In the genomic region with DNA sequence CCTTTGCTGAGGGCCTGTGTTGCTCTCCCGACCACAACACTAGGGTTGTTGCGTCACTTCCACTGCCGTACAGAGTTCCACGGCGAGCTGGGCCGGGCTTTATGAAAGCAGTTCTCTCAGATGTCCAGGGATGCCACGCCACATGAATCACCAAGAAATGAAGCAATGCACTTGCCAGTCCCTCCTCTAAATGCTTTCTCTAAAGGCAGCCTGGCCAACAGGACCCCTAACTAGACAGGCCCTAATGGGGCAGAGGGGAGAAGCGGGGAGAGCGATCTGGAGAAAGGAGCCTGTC, we compare ENCODE assay signal across 17 cellular contexts.
DNase-seq lines count a peak whose midpoint lies in the region; ATAC-seq, FAIRE-seq and TF ChIP-seq lines count a peak whose summit lies in the region.
"Had no signal": no experiment of that assay in that cellular context is flagged by ENCODE, and none has a peak within 500 bp of the region (broad histone marks: within the 10 kb centered on the region; RNA-seq: fewer than 3 reads in every experiment).

No MANE protein-coding gene starts in this region.

- POLR2A ChIA-PET in H1 (lab: Charles Lee; ENCODE audit: partially characterized antibody) = no interaction called here

- H3K79me2 ChIP-seq in H9 (ENCODE audit: insufficient read depth, low read length) = no peaks in the 10 kb centered on the region
- H3K79me2 ChIP-seq in H1 (ENCODE audit: control insufficient read depth in 1 of 2, insufficient read depth in 2 of 2, low read length in 2 of 2) = no peaks in the 10 kb centered on the region; a peak in 1 of 4 replicates

- H3K27ac ChIP-seq in H9 (ENCODE audit: insufficient read length, low read depth, low read length) = no peak overlapping the region
- no peak overlapping the region for H3K27ac ChIP-seq in H1 (ENCODE audit: low read depth, low read length)
- no peak overlapping the region for H3K27ac ChIP-seq in endodermal cell (ENCODE audit: low read depth, low read length)
- no peak overlapping the region for H3K27ac ChIP-seq in ovary
- H3K27ac ChIP-seq: KMS-11, SJCRH30 had no signal

- no peak overlapping the region for H3K56ac ChIP-seq in H9 (ENCODE audit: insufficient read length, low read depth, low read length)
- H3K56ac ChIP-seq in H1 (replicated peaks; ENCODE audit: insufficient read length, low read depth, low read length) = no peak overlapping the region

- H3K79me1 ChIP-seq in H9 (ENCODE audit: insufficient read depth, low read depth, low read length, poor library complexity, severe bottlenecking) (no peaks in the 10 kb centered on the region), H1 (ENCODE audit: low read depth, low read length) (no peaks in the 10 kb centered on the region)

- H3K9me3 ChIP-seq in H9 (ENCODE audit: control insufficient read depth, low read depth, low read length) = no peaks in the 10 kb centered on the region
- no peaks in the 10 kb centered on the region for H3K9me3 ChIP-seq in H1 (ENCODE audit: insufficient read depth in 2 of 2, low read depth in 1 of 2, low read length in 1 of 2)
- H3K9me3 ChIP-seq in endodermal cell (ENCODE audit: control insufficient read depth, low read length) = no peaks in the 10 kb centered on the region
- H3K9me3 ChIP-seq in ovary = no peaks in the 10 kb centered on the region
- H3K9me3 ChIP-seq: SJCRH30 had no signal

- H2BK120ac ChIP-seq in H9 (ENCODE audit: low read depth, low read length, poor library complexity, severe bottlenecking) = no peak overlapping the region
- no peak overlapping the region for H2BK120ac ChIP-seq in H1 (replicated peaks; ENCODE audit: low read depth, low read length)

- WGBS in H9 (ENCODE audit: extremely low coverage, insufficient read length, low lambda C conversion rate) = no CpG with 5 or more reads among the region's 9 CpGs
- 85% methylated on average over 9 of the region's 9 CpGs; no CpG with 5 or more reads in 1 of the 2 experiments for WGBS in H1 (ENCODE audit: extremely low coverage in 1 of 2, insufficient coverage in 1 of 2, insufficient read length in 1 of 2, insufficient replicate concordance in 2 of 2, low coverage in 1 of 2, low lambda C conversion rate in 2 of 2, missing lambda C conversion rate in 1 of 2), 2 experiments
- WGBS in endodermal cell (ENCODE audit: insufficient coverage in 1 of 2, insufficient read length in 1 of 2), 2 experiments = 94 to 100% methylated on average over 8 to 9 of the region's 9 CpGs
- 86 to 93% (median 91%) methylated on average over 9 of the region's 9 CpGs for WGBS in ovary, 3 donors

- H3K27me3 ChIP-seq in H9 (ENCODE audit: insufficient read depth, low read length) (no peaks in the 10 kb centered on the region), H1 (replicated peaks in 1 of 4; ENCODE audit: control insufficient read depth in 3 of 4, extremely low read depth in 1 of 4, insufficient read depth in 3 of 4, low read length in 3 of 4) (no peaks in the 10 kb centered on the region), endodermal cell (ENCODE audit: control insufficient read depth, insufficient read depth, low read length, poor library complexity, severe bottlenecking) (no peaks in the 10 kb centered on the region), ovary (no peaks in the 10 kb centered on the region)
- H3K27me3 ChIP-seq: SJCRH30 had no signal

- H3K27me3 Mint-ChIP-seq in H9 (ENCODE audit: low read depth) = peaks cover 2% of the 10 kb centered on the region
- H3K27me3 Mint-ChIP-seq in progenitor cell of endocrine pancreas = no peaks in the 10 kb centered on the region
- no peaks in the 10 kb centered on the region for H3K27me3 Mint-ChIP-seq in endodermal cell (ENCODE audit: insufficient read depth)

- no peak overlapping the region for H2BK15ac ChIP-seq in H9 (ENCODE audit: low read depth, low read length)
- H2BK15ac ChIP-seq in H1 (ENCODE audit: low read length) = no peak overlapping the region

- H2BK20ac ChIP-seq in H9 (ENCODE audit: low read depth, low read length, poor library complexity, severe bottlenecking) = no peak overlapping the region
- no peak overlapping the region for H2BK20ac ChIP-seq in H1 (ENCODE audit: low read length)

- no peak for ATAC-seq in HG02571 (IDR thresholded peaks at IDR 0.05; ENCODE audit: unreplicated experiment)
- ATAC-seq: GM12878, HCT116 had no signal

- H3T11ph ChIP-seq in H9 (ENCODE audit: low read length) = no peak overlapping the region

- no peak for TF ChIP-seq CTCF in H9 (conservative IDR thresholded peaks at IDR 0.05)
- TF ChIP-seq CTCF in NB4 (IDR thresholded peaks at IDR 0.05; ENCODE audit: low read depth, low read length) = no peak
- no peak for TF ChIP-seq CTCF in H1 (IDR thresholded peaks at IDR 0.05; ENCODE audit: control extremely low read depth in 1 of 3, insufficient read depth in 1 of 3, low read depth in 1 of 3, low read length in 3 of 3)
- TF ChIP-seq CTCF in progenitor cell of endocrine pancreas (IDR thresholded peaks at IDR 0.05; ENCODE audit: unreplicated experiment) = no peak
- TF ChIP-seq CTCF in endodermal cell (conservative IDR thresholded peaks at IDR 0.05) = no peak
- TF ChIP-seq CTCF in ovary (IDR thresholded peaks at IDR 0.05) = no peak

- CTCF ChIA-PET in H1 (lab: Charles Lee; ENCODE audit: partially characterized antibody) = interaction anchor here (1.6 kb wide), 1 partner anchor 61 kb away, joined by 3 read pairs; no protein-coding TSS in a partner anchor

- no peaks in the 10 kb centered on the region for H3K23me2 ChIP-seq in H9 (ENCODE audit: insufficient read length, low read depth, low read length, poor library complexity, severe bottlenecking)
- peaks cover 6% of the 10 kb centered on the region; the same call in 1 of the 2 replicates for H3K23me2 ChIP-seq in H1 (ENCODE audit: low read depth, low read length)

- DNase-seq in H9 = no peak
- DNase-seq in NB4 (ENCODE audit: low read depth) = peak; percentile 79
- DNase-seq in H1 (ENCODE audit: low read depth in 1 of 2, low spot score in 2 of 2) = no peak
- DNase-seq in progenitor cell of endocrine pancreas (ENCODE audit: low spot score, unreplicated experiment) = no peak
- no peak for DNase-seq in endodermal cell
- DNase-seq in ovary = no peak
- DNase-seq: DMS79 treated with DMSO at 0.1 percent for 48 hours, NCI-H1105 treated with DMSO at 0.1 percent for 48 hours, NCI-H1694 treated with DMSO at 0.1 percent for 48 hours, NCI-H69, RPMI8226, SJCRH30 had no signal

- no peak for TF ChIP-seq POLR2A in NB4 (IDR thresholded peaks at IDR 0.05; ENCODE audit: extremely low read depth, insufficient read length)
- no peak for TF ChIP-seq POLR2A in H1 (IDR thresholded peaks at IDR 0.05; ENCODE audit: control extremely low read depth in 1 of 2, low read depth in 2 of 2, low read length in 2 of 2)
- no peak for TF ChIP-seq POLR2A in ovary (IDR thresholded peaks at IDR 0.05)

- no peak overlapping the region for H2AFZ ChIP-seq in H9 (ENCODE audit: low read length)
- no peak overlapping the region for H2AFZ ChIP-seq in H1 (ENCODE audit: low read length)

- H4K91ac ChIP-seq in H9 (ENCODE audit: insufficient read length, low read depth, low read length) = no peak overlapping the region
- H4K91ac ChIP-seq in H1 (replicated peaks; ENCODE audit: insufficient read length, low read length) = no peak overlapping the region

- H3K9me3 Mint-ChIP-seq in H9 = peaks cover 0 to 5% of the 10 kb centered on the region in 2 experiments; a peak in 2 of 5 replicates
- H3K9me3 Mint-ChIP-seq in progenitor cell of endocrine pancreas (ENCODE audit: low read depth) = no peaks in the 10 kb centered on the region
- H3K9me3 Mint-ChIP-seq in endodermal cell = no peaks in the 10 kb centered on the region

- no peak overlapping the region for H3K23ac ChIP-seq in H9 (ENCODE audit: insufficient read length, low read depth, low read length)
- H3K23ac ChIP-seq in H1 (ENCODE audit: insufficient read length) = no peak overlapping the region

- H3K4ac ChIP-seq in H9 (ENCODE audit: low read depth, low read length) (no peak overlapping the region), H1 (replicated peaks; ENCODE audit: insufficient read length, low read depth, low read length) (no peak overlapping the region)

- H2BK12ac ChIP-seq in H9 (ENCODE audit: insufficient read length, low read depth, low read length) = no peak overlapping the region
- H2BK12ac ChIP-seq in H1 (ENCODE audit: low read depth, low read length) = peak overlapping the region; percentile 27; the same call in 1 of the 2 replicates

- no peak for TF ChIP-seq EP300 in H1 (IDR thresholded peaks at IDR 0.05; ENCODE audit: borderline replicate concordance in 1 of 2, low read depth in 2 of 2, low read length in 2 of 2)
- TF ChIP-seq EP300 in ovary (IDR thresholded peaks at IDR 0.05) = no peak

- H3K27ac Mint-ChIP-seq in H9 (no peak overlapping the region; a peak in 1 of 7 replicates), progenitor cell of endocrine pancreas (peak overlapping the region; percentile 79), endodermal cell (no peak overlapping the region)

- no peak overlapping the region for H3K4me2 ChIP-seq in H9 (ENCODE audit: insufficient read depth, insufficient read length, low read length)
- no peak overlapping the region for H3K4me2 ChIP-seq in H1 (ENCODE audit: insufficient read depth in 1 of 2, low read depth in 2 of 2, low read length in 2 of 2)
- H3K4me2 ChIP-seq: KMS-11 had no signal

- H2BK5ac ChIP-seq in H9 (ENCODE audit: insufficient read length, low read length) = no peak overlapping the region
- H2BK5ac ChIP-seq in H1 (ENCODE audit: low read depth, low read length) = no peak overlapping the region

- H3K4me3 Mint-ChIP-seq in H9 = no peak overlapping the region
- no peak overlapping the region for H3K4me3 Mint-ChIP-seq in progenitor cell of endocrine pancreas (ENCODE audit: low read depth)
- H3K4me3 Mint-ChIP-seq in endodermal cell = no peak overlapping the region

- H3K4me3 ChIP-seq in NB4 (ENCODE audit: low read depth, low read length) = no peak overlapping the region
- no peak overlapping the region for H3K4me3 ChIP-seq in H1 (ENCODE audit: extremely low read depth in 1 of 4, insufficient read depth in 2 of 4, low read depth in 3 of 4, low read length in 4 of 4)
- no peak overlapping the region for H3K4me3 ChIP-seq in endodermal cell (ENCODE audit: low read length)
- no peak overlapping the region for H3K4me3 ChIP-seq in ovary
- H3K4me3 ChIP-seq: GM12878, SJCRH30 had no signal

- no peaks in the 10 kb centered on the region for H4K20me1 ChIP-seq in H9 (ENCODE audit: control insufficient read depth, insufficient read depth, insufficient read length)
- peaks cover 0 to 12% of the 10 kb centered on the region in 2 experiments for H4K20me1 ChIP-seq in H1 (replicated peaks in 1 of 2; ENCODE audit: control insufficient read depth in 1 of 2, insufficient read depth in 2 of 2, low read length in 2 of 2)

- H3K4me1 ChIP-seq in H9 (ENCODE audit: insufficient read depth, low read length) (no peaks in the 10 kb centered on the region), H1 (replicated peaks in 1 of 4; ENCODE audit: control insufficient read depth in 3 of 4, insufficient read depth in 4 of 4, low read length in 3 of 4) (peaks cover 0 to 7% (median 4%) of the 10 kb centered on the region in 4 experiments; a peak in 3 of 7 replicates), endodermal cell (ENCODE audit: control insufficient read depth, insufficient read depth, low read length) (no peaks in the 10 kb centered on the region), ovary (ENCODE audit: insufficient read depth) (no peaks in the 10 kb centered on the region)
- H3K4me1 ChIP-seq: SJCRH30 had no signal

- H3K4me1 Mint-ChIP-seq in H9 (peaks cover 16% of the 10 kb centered on the region in 2 experiments), progenitor cell of endocrine pancreas (ENCODE audit: low read depth) (no peaks in the 10 kb centered on the region), endodermal cell (no peaks in the 10 kb centered on the region)

- FAIRE-seq in H1 (lab: Jason Lieb, UNC) = no peak
- FAIRE-seq: G401.6, GM12878 had no signal

- no peak for TF ChIP-seq RAD21 in H1 (IDR thresholded peaks at IDR 0.05 in 1 of 2, conservative IDR thresholded peaks at IDR 0.05 in 1 of 2; ENCODE audit: low read depth in 2 of 2, low read length in 2 of 2)

- H4K5ac ChIP-seq in H9 (ENCODE audit: insufficient read length, low read depth, low read length) (no peak overlapping the region), H1 (ENCODE audit: insufficient read length, low read depth, low read length) (no peak overlapping the region)

- no peak overlapping the region for H3K9ac ChIP-seq in H9 (ENCODE audit: extremely low read depth, insufficient read length, low read length)
- no peak overlapping the region for H3K9ac ChIP-seq in H1 (replicated peaks in 1 of 4; ENCODE audit: extremely low read depth in 1 of 4, low read depth in 3 of 4, low read length in 3 of 4)
- no peak overlapping the region for H3K9ac ChIP-seq in endodermal cell (ENCODE audit: extremely low read depth, low read length, poor library complexity, severe bottlenecking)
- H3K9ac ChIP-seq: KMS-11 had no signal

- intact Hi-C loops in ovary (cut with DNase I) = no loop called here

- peaks cover 5% of the 10 kb centered on the region in 3 experiments; a peak in 6 of 7 replicates for H3K36me3 Mint-ChIP-seq in H9 (ENCODE audit: insufficient read depth in 1 of 3, low read depth in 3 of 3)
- peaks cover 5% of the 10 kb centered on the region for H3K36me3 Mint-ChIP-seq in progenitor cell of endocrine pancreas (ENCODE audit: insufficient read depth)
- peaks cover 3% of the 10 kb centered on the region for H3K36me3 Mint-ChIP-seq in endodermal cell (ENCODE audit: low read depth)

- H3K36me3 ChIP-seq in H1 (ENCODE audit: control insufficient read depth in 2 of 4, insufficient read depth in 4 of 4, low read length in 3 of 4) (no peaks in the 10 kb centered on the region), endodermal cell (ENCODE audit: control insufficient read depth, insufficient read depth, low read length) (no peaks in the 10 kb centered on the region), ovary (no peaks in the 10 kb centered on the region)
- H3K36me3 ChIP-seq: SJCRH30 had no signal

- H2AK5ac ChIP-seq in H9 (ENCODE audit: insufficient read length, low read length) (no peak overlapping the region), H1 (ENCODE audit: low read depth, low read length) (no peak overlapping the region)

- H4K8ac ChIP-seq in H9 (replicated peaks; ENCODE audit: insufficient read length, low read depth, low read length) = no peak overlapping the region
- H4K8ac ChIP-seq in H1 (ENCODE audit: extremely low read depth, insufficient read depth, low read length) = no peak overlapping the region

- H3K14ac ChIP-seq in H9 (ENCODE audit: insufficient read depth, low read length) = 0 out of 2 replicates have a peak overlapping the region, but pooled peaks have one; percentile 14
- H3K14ac ChIP-seq in H1 (ENCODE audit: insufficient read length) = no peak overlapping the region

- no peak overlapping the region for H3K18ac ChIP-seq in H9 (ENCODE audit: insufficient read length, low read depth, low read length)
- H3K18ac ChIP-seq in H1 (ENCODE audit: extremely low read depth, low read length) = no peak overlapping the region
